ENCODE assay signal across 10 cellular contexts in genomic region chr13:98300956-98301641, GRCh38.
DNase-seq lines count a peak whose midpoint lies in the region; FAIRE-seq and TF ChIP-seq lines count a peak whose summit lies in the region.
"Had no signal": no experiment of that assay in that cellular context is flagged by ENCODE, and none has a peak within 500 bp of the region (broad histone marks: within the 10 kb centered on the region; RNA-seq: fewer than 3 reads in every experiment).

No MANE protein-coding gene starts in this region.

- no peaks in the 10 kb centered on the region for H3K36me3 ChIP-seq in suprapubic skin

- TF ChIP-seq POLR2A in suprapubic skin (IDR thresholded peaks at IDR 0.05), result no peak

- no peaks in the 10 kb centered on the region for H3K27me3 ChIP-seq in suprapubic skin

- no peak for TF ChIP-seq CTCF in suprapubic skin (IDR thresholded peaks at IDR 0.05)

- H3K27ac ChIP-seq in suprapubic skin, result peak overlapping the region; percentile 46

- no peak for FAIRE-seq in GM19239 (lab: Jason Lieb, UNC)
- FAIRE-seq: colon had no signal

- DNase-seq in LHCN-M2 (ENCODE audit: low read depth) (peak; percentile 8), astrocyte of the hippocampus (ENCODE audit: low read depth, low spot score) (peak; percentile 92), left kidney (ENCODE audit: low read depth, low spot score) (peak; percentile 64), suprapubic skin (ENCODE audit: low spot score in 2 of 2) (no peak), NCI-H2029 treated with DMSO at 0.1 percent for 48 hours (lab: John Stamatoyannopoulos, UW) (no peak), GM19239 (ENCODE audit: insufficient read length, low spot score) (no peak), T-helper 9 cell (no peak)
- DNase-seq: immature natural killer cell, NCI-H1417 had no signal

- no peak for TF ChIP-seq EP300 in suprapubic skin (IDR thresholded peaks at IDR 0.05)

- H3K4me1 ChIP-seq in suprapubic skin, result peaks cover 44% of the 10 kb centered on the region

- H3K9me3 ChIP-seq in suprapubic skin, result no peaks in the 10 kb centered on the region

- WGBS in suprapubic skin, result 55% methylated on average over 7 of the region's 7 CpGs

- H3K4me3 ChIP-seq in suprapubic skin, result no peak overlapping the region

Comparison
In these comparisons a context has a peak if more than half of its experiments do, and no peak if none do; other contexts are left out.
1. DNase-seq: peak in LHCN-M2 (single experiment), astrocyte of the hippocampus (single experiment) and left kidney (single experiment); none in suprapubic skin (0 of 2), NCI-H2029 treated with DMSO at 0.1 percent for 48 hours (single experiment), GM19239 (single experiment) and T-helper 9 cell (single experiment).